Comparison of ENCODE assay signal across 21 cellular contexts in genomic region chr1:24062221-24062620, GRCh38. TPM values are rescaled to one million over a fixed set of nuclear protein-coding genes. Genes with fewer than 3 reads are reported as not detected.
"Had no signal": no experiment of that assay in that cellular context is flagged by ENCODE, and none has a peak within 500 bp of the region (broad histone marks: within the 10 kb centered on the region; RNA-seq: fewer than 3 reads in every experiment).

No MANE protein-coding gene starts in this region.

- ATAC-seq: Panc1 had no signal

- H3K27ac ChIP-seq: HL-60, RWPE1 had no signal

- H3K36me3 ChIP-seq: MG63 had no signal

- DNase-seq: Karpas-422, KG1, MG63, NCI-H1092 treated with DMSO at 0.1 percent for 48 hours, NCI-H1436, NCI-H187, NCI-H2029, NCI-H2081 treated with DMSO at 0.1 percent for 48 hours, NCI-H2171, NCI-H226, NCI-H446, NCI-H510A, NCI-H524 treated with DMSO at 0.1 percent for 48 hours, NCI-H69, NCI-H774, SHP77, SK-N-SH had no signal

- H3K27me3 ChIP-seq: MG63 had no signal

- H3K9me2 ChIP-seq: SK-N-SH had no signal

- H3K4me3 ChIP-seq: MG63 had no signal

- H3K4me2 ChIP-seq: SK-N-SH had no signal

- H3K9ac ChIP-seq: SK-N-SH had no signal

RNA-seq across cellular contexts. Expression of gene MYOM3, which starts 49.7 kb away (rescaled TPM):
- total RNA-seq: SK-MEL-5 had no signal
